ENCODE assay signal across 8 cellular contexts in genomic region chr2:189762229-189762550, GRCh38. TPM values are rescaled to one million over a fixed set of nuclear protein-coding genes. Genes with fewer than 3 reads are reported as not detected.
DNase-seq lines count a peak whose midpoint lies in the region; ATAC-seq and TF ChIP-seq lines count a peak whose summit lies in the region.

No MANE protein-coding gene starts in this region.

- peaks cover 5% of the 10 kb centered on the region for H3K36me3 ChIP-seq in iPS-18a (ENCODE audit: control insufficient read depth, low read depth, low read length)

- no peaks in the 10 kb centered on the region for H3K27me3 Mint-ChIP-seq in activated T-helper 2 cell treated with anti-CD3 and anti-CD28 coated beads, Interferon-gamma antibody, Interleukin-2, Interleukin-4, amounts not matched to agents 10 μg/mL and 5 μg/mL and 100 μg/mL, durations not matched to agents 14 hours and 24 hours and 36 hours (ENCODE audit: low read depth)
- H3K27me3 Mint-ChIP-seq in stimulated activated memory B cell treated with anti-CD40 and anti-IgM and Interleukin-4, amounts not matched to agents 10 μg/mL and 1 μg/mL and 100 μg/mL, for 72 hours = no peaks in the 10 kb centered on the region

- H3K4me3 Mint-ChIP-seq in activated T-helper 2 cell treated with anti-CD3 and anti-CD28 coated beads, Interferon-gamma antibody, Interleukin-2, Interleukin-4, amounts not matched to agents 10 μg/mL and 5 μg/mL and 100 μg/mL, durations not matched to agents 14 hours and 24 hours and 36 hours (ENCODE audit: low read depth) = peak overlapping the region; percentile 92
- H3K4me3 Mint-ChIP-seq in stimulated activated memory B cell treated with anti-CD40 and anti-IgM and Interleukin-4, amounts not matched to agents 10 μg/mL and 1 μg/mL and 100 μg/mL, for 72 hours = peak overlapping the region; percentile 94

- H3K27me3 ChIP-seq in HL-60 (ENCODE audit: insufficient read depth, poor library complexity, severe bottlenecking) (no peaks in the 10 kb centered on the region), iPS-18a (ENCODE audit: control insufficient read depth, insufficient read depth, low read length) (no peaks in the 10 kb centered on the region)

- peak overlapping the region; percentile 70 for H3K4me3 ChIP-seq in HL-60 (replicated peaks; ENCODE audit: insufficient read depth, low read length)
- peak overlapping the region; percentile 95 for H3K4me3 ChIP-seq in iPS-18a (ENCODE audit: low read length)

- no peaks in the 10 kb centered on the region for H3K4me1 ChIP-seq in iPS-18a (ENCODE audit: control insufficient read depth, low read depth, low read length)

- intact Hi-C loops in activated T-helper 2 cell treated with anti-CD3 and anti-CD28 coated beads, Interferon-gamma antibody, Interleukin-2, Interleukin-4, amounts not matched to agents 10 μg/mL and 5 μg/mL and 100 μg/mL, durations not matched to agents 14 hours and 24 hours and 36 hours (cut with micrococcal nuclease) = loop anchor here (1.0 to 5.0 kb wide), 5 partner anchors 22 to 555 kb away; partner anchors contain the start of genes ANKAR, ASNSD1, HIBCH and ORMDL1

- H3K36me3 Mint-ChIP-seq in activated T-helper 2 cell treated with anti-CD3 and anti-CD28 coated beads, Interferon-gamma antibody, Interleukin-2, Interleukin-4, amounts not matched to agents 10 μg/mL and 5 μg/mL and 100 μg/mL, durations not matched to agents 14 hours and 24 hours and 36 hours (ENCODE audit: low read depth) = peaks cover 18% of the 10 kb centered on the region
- peaks cover 10% of the 10 kb centered on the region for H3K36me3 Mint-ChIP-seq in stimulated activated memory B cell treated with anti-CD40 and anti-IgM and Interleukin-4, amounts not matched to agents 10 μg/mL and 1 μg/mL and 100 μg/mL, for 72 hours

- no peak for ATAC-seq in stimulated activated memory B cell treated with anti-CD40 and anti-IgM and Interleukin-4, amounts not matched to agents 10 μg/mL and 1 μg/mL and 100 μg/mL, for 72 hours

- no peaks in the 10 kb centered on the region for H3K9me3 Mint-ChIP-seq in activated T-helper 2 cell treated with anti-CD3 and anti-CD28 coated beads, Interferon-gamma antibody, Interleukin-2, Interleukin-4, amounts not matched to agents 10 μg/mL and 5 μg/mL and 100 μg/mL, durations not matched to agents 14 hours and 24 hours and 36 hours
- no peaks in the 10 kb centered on the region for H3K9me3 Mint-ChIP-seq in stimulated activated memory B cell treated with anti-CD40 and anti-IgM and Interleukin-4, amounts not matched to agents 10 μg/mL and 1 μg/mL and 100 μg/mL, for 72 hours

- peak overlapping the region; percentile 97 for H3K27ac Mint-ChIP-seq in activated T-helper 2 cell treated with anti-CD3 and anti-CD28 coated beads, Interferon-gamma antibody, Interleukin-2, Interleukin-4, amounts not matched to agents 10 μg/mL and 5 μg/mL and 100 μg/mL, durations not matched to agents 14 hours and 24 hours and 36 hours
- H3K27ac Mint-ChIP-seq in stimulated activated memory B cell treated with anti-CD40 and anti-IgM and Interleukin-4, amounts not matched to agents 10 μg/mL and 1 μg/mL and 100 μg/mL, for 72 hours = peak overlapping the region; percentile 97

- no peak for TF ChIP-seq CTCF in HL-60 (IDR thresholded peaks at IDR 0.05; ENCODE audit: insufficient read depth, low read length)

- peak overlapping the region; percentile 80 for H3K27ac ChIP-seq in HL-60 (replicated peaks)
- peak overlapping the region; percentile 19 for H3K27ac ChIP-seq in iPS-18a (ENCODE audit: low read length)

- DNase-seq in HL-60 (ENCODE audit: low read depth in 1 of 2, low spot score in 1 of 2) (no peak), SKM-1 treated with dmso at 0.1 percent for 144 hours (lab: John Stamatoyannopoulos, UW; ENCODE audit: unreplicated experiment) (no peak), cortex of kidney (lab: John Stamatoyannopoulos, UW) (no peak), NCI-H1436 treated with DMSO at 0.1 percent for 48 hours (lab: John Stamatoyannopoulos, UW) (no peak)
- no peak for DNase-seq in activated T-helper 2 cell treated with anti-CD3 and anti-CD28 coated beads, Interferon-gamma antibody, Interleukin-2, Interleukin-4, amounts not matched to agents 10 μg/mL and 5 μg/mL and 100 μg/mL, durations not matched to agents 14 hours and 24 hours and 36 hours (ENCODE audit: low spot score)
- no peak for DNase-seq in stimulated activated CD4-positive, alpha-beta T cell treated with anti-CD3 and anti-CD28 coated beads, Interleukin-4, amount 100 ng/mL, for 24 hours

- H3K4me1 Mint-ChIP-seq in activated T-helper 2 cell treated with anti-CD3 and anti-CD28 coated beads, Interferon-gamma antibody, Interleukin-2, Interleukin-4, amounts not matched to agents 10 μg/mL and 5 μg/mL and 100 μg/mL, durations not matched to agents 14 hours and 24 hours and 36 hours (ENCODE audit: low read depth) = peaks cover 12% of the 10 kb centered on the region
- peaks cover 7% of the 10 kb centered on the region for H3K4me1 Mint-ChIP-seq in stimulated activated memory B cell treated with anti-CD40 and anti-IgM and Interleukin-4, amounts not matched to agents 10 μg/mL and 1 μg/mL and 100 μg/mL, for 72 hours

- peak overlapping the region; percentile 95 for H3K9ac ChIP-seq in iPS-18a (ENCODE audit: low read length)

- H3K9me3 ChIP-seq in iPS-18a (ENCODE audit: control insufficient read depth, low read depth, low read length) = no peaks in the 10 kb centered on the region

RNA-seq across cellular contexts. Expression of gene OSGEPL1, which starts 0.4 kb away (rescaled TPM):
- 9.7 and 11.6 TPM in 2 replicates for total RNA-seq in activated T-helper 2 cell treated with anti-CD3 and anti-CD28 coated beads, Interferon-gamma antibody, Interleukin-2, Interleukin-4, amounts not matched to agents 10 μg/mL and 5 μg/mL and 100 μg/mL, durations not matched to agents 14 hours and 24 hours and 36 hours

RNA-seq across cellular contexts. Expression of gene ORMDL1, which starts 21.9 kb away (rescaled TPM):
- total RNA-seq in activated T-helper 2 cell treated with anti-CD3 and anti-CD28 coated beads, Interferon-gamma antibody, Interleukin-2, Interleukin-4, amounts not matched to agents 10 μg/mL and 5 μg/mL and 100 μg/mL, durations not matched to agents 14 hours and 24 hours and 36 hours = 68.8 and 72.1 TPM in 2 replicates

RNA-seq across cellular contexts. Expression of gene PMS1, which starts 22.1 kb away (rescaled TPM):
- total RNA-seq in activated T-helper 2 cell treated with anti-CD3 and anti-CD28 coated beads, Interferon-gamma antibody, Interleukin-2, Interleukin-4, amounts not matched to agents 10 μg/mL and 5 μg/mL and 100 μg/mL, durations not matched to agents 14 hours and 24 hours and 36 hours = 57.0 and 58.7 TPM in 2 replicates
